Comparison of ENCODE assay signal across 37 cellular contexts in the genomic region with DNA sequence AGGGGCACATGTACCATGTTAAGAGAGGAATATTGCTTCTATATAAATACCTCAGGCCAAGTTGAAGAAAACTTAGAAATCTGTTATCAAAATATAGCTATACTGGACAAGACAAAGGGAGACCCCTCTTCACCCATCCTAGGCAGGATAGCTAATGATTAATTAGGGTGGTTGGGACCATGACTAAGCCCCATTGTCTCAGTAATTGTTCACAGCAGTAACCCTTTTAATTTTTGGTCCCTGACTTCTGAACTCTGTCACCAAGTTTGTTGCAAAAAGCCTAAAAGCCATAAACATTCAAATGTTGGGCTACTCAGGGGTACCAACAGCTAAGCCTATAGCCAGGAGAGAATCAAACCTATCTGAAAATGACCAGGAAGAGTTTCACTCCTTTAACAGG.
"Had no signal": no experiment of that assay in that cellular context is flagged by ENCODE, and none has a peak within 500 bp of the region (broad histone marks: within the 10 kb centered on the region; RNA-seq: fewer than 3 reads in every experiment).

No MANE protein-coding gene starts in this region.

- H3K9me3 Mint-ChIP-seq: activated B cell treated with CpG ODN at 0.5 μM for 24 hours; activated CD4-positive, alpha-beta memory T cell treated with anti-CD3 and anti-CD28 coated beads for 36 hours; activated CD4-positive, alpha-beta T cell treated with anti-CD3 and anti-CD28 coated beads, Interleukin-2, amount 10 ng/mL, durations not matched to agents 24 days and 14 days; activated CD8-positive, alpha-beta T cell treated with anti-CD3 and anti-CD28 coated beads for 36 hours; activated naive CD4-positive, alpha-beta T cell treated with anti-CD3 and anti-CD28 coated beads for 36 hours; activated naive CD4-positive, alpha-beta T cell treated with anti-CD3 and anti-CD28 coated beads, Interleukin-2, amount 50 U/mL, for 72 hours; activated naive CD8-positive, alpha-beta T cell treated with anti-CD3 and anti-CD28 coated beads for 36 hours; activated T-cell treated with anti-CD3 and anti-CD28 coated beads, Interleukin-2, amount 50 U/mL, for 4 hours; activated T-cell treated with anti-CD3 and anti-CD28 coated beads, Interleukin-2, amount 50 U/mL, for 72 hours; activated T-helper 1 cell treated with anti-CD3 and anti-CD28 coated beads, Interleukin-12 subunit alpha, Interleukin-12 subunit beta, Interleukin-2, Interleukin-4 antibody, amounts not matched to agents 30 ng/mL and 10 ng/mL and 1 ng/mL, durations not matched to agents 14 hours and 24 hours and 36 hours; activated T-helper 17 cell treated with anti-CD3 and anti-CD28 coated beads, Interleukin-2, amount 50 U/mL, for 72 hours; T-helper 1 cell treated with Interleukin-12 subunit alpha and Interleukin-12 subunit beta and Interleukin-4 antibody, amounts not matched to agents 30 μg/mL and 1 μg/mL, for 36 hours; T-helper 2 cell treated with Interferon-gamma antibody and Interleukin-4, amounts not matched to agents 5 μg/mL and 100 μg/mL, for 36 hours had no signal

- FAIRE-seq: astrocyte, TTC549 had no signal

- ATAC-seq: activated CD8-positive, alpha-beta T cell treated with anti-CD3 and anti-CD28 coated beads for 36 hours; activated naive CD4-positive, alpha-beta T cell treated with anti-CD3 and anti-CD28 coated beads, Interleukin-2, amount 50 U/mL, for 72 hours; activated T-cell treated with anti-CD3 and anti-CD28 coated beads, Interleukin-2, amount 50 U/mL, for 4 hours; activated T-cell treated with anti-CD3 and anti-CD28 coated beads, Interleukin-2, amount 50 U/mL, for 72 hours; activated T-helper 17 cell treated with anti-CD3 and anti-CD28 coated beads, Interleukin-2, amount 50 U/mL, for 72 hours; body of pancreas had no signal

- H3K4me3 ChIP-seq: adrenal gland, body of pancreas, breast epithelium had no signal

- H3K36me3 ChIP-seq: adrenal gland, brain microvascular endothelial cell, breast epithelium had no signal

- H3K27me3 Mint-ChIP-seq: activated CD8-positive, alpha-beta T cell treated with anti-CD3 and anti-CD28 coated beads for 36 hours; activated T-helper 17 cell treated with anti-CD3 and anti-CD28 coated beads, Interleukin-2, amount 50 U/mL, for 72 hours had no signal

- H3K27me3 ChIP-seq: adrenal gland, body of pancreas, brain microvascular endothelial cell had no signal

- H3K27ac Mint-ChIP-seq: activated B cell treated with CpG ODN at 0.5 μM for 24 hours; activated CD4-positive, alpha-beta memory T cell treated with anti-CD3 and anti-CD28 coated beads for 36 hours; activated CD4-positive, alpha-beta T cell treated with anti-CD3 and anti-CD28 coated beads, Interleukin-2, amount 10 ng/mL, durations not matched to agents 24 days and 14 days; activated CD8-positive, alpha-beta T cell treated with anti-CD3 and anti-CD28 coated beads for 36 hours; activated naive CD4-positive, alpha-beta T cell treated with anti-CD3 and anti-CD28 coated beads for 36 hours; activated naive CD4-positive, alpha-beta T cell treated with anti-CD3 and anti-CD28 coated beads, Interleukin-2, amount 50 U/mL, for 72 hours; activated naive CD8-positive, alpha-beta T cell treated with anti-CD3 and anti-CD28 coated beads for 36 hours; activated T-cell treated with anti-CD3 and anti-CD28 coated beads, Interleukin-2, amount 50 U/mL, for 72 hours; activated T-helper 1 cell treated with anti-CD3 and anti-CD28 coated beads, Interleukin-12 subunit alpha, Interleukin-12 subunit beta, Interleukin-2, Interleukin-4 antibody, amounts not matched to agents 30 ng/mL and 10 ng/mL and 1 ng/mL, durations not matched to agents 14 hours and 24 hours and 36 hours; activated T-helper 17 cell treated with anti-CD3 and anti-CD28 coated beads, Interleukin-2, amount 50 U/mL, for 72 hours; T-helper 1 cell treated with Interleukin-12 subunit alpha and Interleukin-12 subunit beta and Interleukin-4 antibody, amounts not matched to agents 30 μg/mL and 1 μg/mL, for 36 hours; T-helper 2 cell treated with Interferon-gamma antibody and Interleukin-4, amounts not matched to agents 5 μg/mL and 100 μg/mL, for 36 hours had no signal

- H3K9me3 ChIP-seq: adrenal gland, body of pancreas, breast epithelium had no signal

- H3K4me3 Mint-ChIP-seq: activated B cell treated with CpG ODN at 0.5 μM for 24 hours; activated CD4-positive, alpha-beta memory T cell treated with anti-CD3 and anti-CD28 coated beads for 36 hours; activated CD4-positive, alpha-beta T cell treated with anti-CD3 and anti-CD28 coated beads, Interleukin-2, amount 10 ng/mL, durations not matched to agents 24 days and 14 days; activated CD8-positive, alpha-beta T cell treated with anti-CD3 and anti-CD28 coated beads for 36 hours; activated naive CD4-positive, alpha-beta T cell treated with anti-CD3 and anti-CD28 coated beads for 36 hours; activated naive CD8-positive, alpha-beta T cell treated with anti-CD3 and anti-CD28 coated beads for 36 hours; activated T-cell treated with anti-CD3 and anti-CD28 coated beads, Interleukin-2, amount 50 U/mL, for 4 hours; activated T-cell treated with anti-CD3 and anti-CD28 coated beads, Interleukin-2, amount 50 U/mL, for 72 hours; activated T-helper 1 cell treated with anti-CD3 and anti-CD28 coated beads, Interleukin-12 subunit alpha, Interleukin-12 subunit beta, Interleukin-2, Interleukin-4 antibody, amounts not matched to agents 30 ng/mL and 10 ng/mL and 1 ng/mL, durations not matched to agents 14 hours and 24 hours and 36 hours; activated T-helper 17 cell treated with anti-CD3 and anti-CD28 coated beads, Interleukin-2, amount 50 U/mL, for 72 hours; T-helper 1 cell treated with Interleukin-12 subunit alpha and Interleukin-12 subunit beta and Interleukin-4 antibody, amounts not matched to agents 30 μg/mL and 1 μg/mL, for 36 hours; T-helper 2 cell treated with Interferon-gamma antibody and Interleukin-4, amounts not matched to agents 5 μg/mL and 100 μg/mL, for 36 hours had no signal

- H3K27ac ChIP-seq: adrenal gland, body of pancreas, brain microvascular endothelial cell, breast epithelium, VCaP had no signal

- DNase-seq: activated B cell treated with CpG ODN at 0.5 μM for 24 hours; activated CD4-positive, alpha-beta memory T cell treated with anti-CD3 and anti-CD28 coated beads for 36 hours; activated CD4-positive, alpha-beta T cell treated with anti-CD3 and anti-CD28 coated beads for 4 hours; activated CD4-positive, alpha-beta T cell treated with anti-CD3 and anti-CD28 coated beads, Interleukin-2, amount 10 ng/mL, durations not matched to agents 24 days and 14 days; activated CD4-positive, alpha-beta T cell treated with anti-CD3 and anti-CD28 coated beads, Interleukin-2, amount 50 U/mL, for 1 hour; activated CD4-positive, alpha-beta T cell treated with anti-CD3 and anti-CD28 coated beads, Interleukin-2, amount 50 U/mL, for 4 hours; activated CD4-positive, CD25-positive, alpha-beta regulatory T cell treated with anti-CD3 and anti-CD28 coated beads, Interleukin-2, amount 50 U/mL, for 72 hours; activated CD8-positive, alpha-beta memory T cell treated with anti-CD3 and anti-CD28 coated beads, Interleukin-2, amount 50 U/mL, for 4 hours; activated CD8-positive, alpha-beta T cell treated with anti-CD3 and anti-CD28 coated beads for 36 hours; activated effector memory CD4-positive, alpha-beta T cell treated with anti-CD3 and anti-CD28 coated beads, Interleukin-2, amount 50 U/mL, for 16 hours; activated gamma-delta T cell treated with Interleukin-2 at 50 U/mL for 16 hours; activated naive CD4-positive, alpha-beta T cell; activated naive CD4-positive, alpha-beta T cell treated with anti-CD3 and anti-CD28 coated beads for 36 hours; activated naive CD4-positive, alpha-beta T cell treated with anti-CD3 and anti-CD28 coated beads, Interleukin-2, amount 50 U/mL, for 16 hours; activated naive CD8-positive, alpha-beta T cell treated with anti-CD3 and anti-CD28 coated beads for 36 hours; activated T-cell treated with anti-CD3 and anti-CD28 coated beads for 4 hours; activated T-cell treated with anti-CD3 and anti-CD28 coated beads, Interleukin-2, amount 50 U/mL, for 1 hour; activated T-cell treated with anti-CD3 and anti-CD28 coated beads, Interleukin-2, amount 50 U/mL, for 4 hours; activated T-cell treated with anti-CD3 and anti-CD28 coated beads, Interleukin-2, amount 50 U/mL, for 72 hours; adrenal gland; amniotic stem cell; aorta; body of pancreas; brain microvascular endothelial cell; central memory CD4-positive, alpha-beta T cell; T-helper 1 cell; T-helper 2 cell; T-helper 9 cell had no signal

- H3K36me3 Mint-ChIP-seq: activated CD4-positive, alpha-beta memory T cell treated with anti-CD3 and anti-CD28 coated beads for 36 hours; activated naive CD4-positive, alpha-beta T cell treated with anti-CD3 and anti-CD28 coated beads, Interleukin-2, amount 50 U/mL, for 72 hours; activated naive CD8-positive, alpha-beta T cell treated with anti-CD3 and anti-CD28 coated beads for 36 hours had no signal

- H3K4me1 ChIP-seq: body of pancreas, breast epithelium had no signal
